In the genomic region with DNA sequence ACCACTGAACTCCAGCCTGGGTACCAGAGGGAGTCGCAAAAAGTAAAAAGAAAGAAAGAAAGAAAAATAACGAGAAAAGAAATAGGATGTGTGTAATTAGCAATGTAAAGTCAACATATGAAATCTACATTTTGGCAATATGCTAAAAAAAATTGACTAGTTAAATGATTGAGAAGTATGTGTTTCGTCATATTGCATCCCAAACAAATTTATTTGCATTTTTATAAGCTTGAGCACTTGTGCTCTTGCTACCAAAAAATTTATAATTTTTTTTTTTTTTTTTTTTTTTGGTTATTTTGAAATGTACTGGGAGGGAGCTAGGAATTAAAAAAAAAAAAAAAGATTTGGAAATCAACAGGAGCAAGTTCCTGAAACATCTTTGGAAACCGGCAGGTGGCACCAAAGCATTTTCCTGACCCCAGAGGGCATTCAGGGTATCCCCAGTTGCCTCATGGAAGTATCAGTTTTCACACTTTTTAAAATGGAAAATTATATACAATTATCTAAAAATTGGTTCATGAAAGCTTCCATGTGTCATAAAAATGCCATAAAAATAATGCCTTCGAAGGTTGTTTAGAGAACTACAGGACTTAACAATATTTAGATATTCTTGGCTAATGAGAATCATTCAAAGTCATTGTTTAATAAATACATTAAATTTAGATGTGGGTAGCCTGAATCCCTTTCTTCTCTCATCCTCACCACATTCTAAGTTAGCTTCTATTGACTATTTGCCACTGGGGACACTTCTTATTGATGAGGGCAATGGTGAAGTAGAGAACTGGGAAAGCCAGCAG, we compare ENCODE assay signal across 8 cellular contexts. TPM values are rescaled to one million over a fixed set of nuclear protein-coding genes. Genes with fewer than 3 reads are reported as not detected.
A peak's percentile ranks its signal among the peaks of the same experiment; 100 is the strongest.
DNase-seq lines count a peak whose midpoint lies in the region; ATAC-seq and TF ChIP-seq lines count a peak whose summit lies in the region.

No MANE protein-coding gene starts in this region.

- H3K27ac ChIP-seq in esophagus muscularis mucosa (replicated peaks in 1 of 4): no peak overlapping the region

- peak; percentile 61 for DNase-seq in EH (ENCODE audit: low read depth)
- DNase-seq in HuH-7 (ENCODE audit: low spot score): peak; percentile 45
- DNase-seq in RPMI7951 (ENCODE audit: low read depth): peak; percentile 56
- DNase-seq in esophagus muscularis mucosa (ENCODE audit: extremely low spot score): no peak
- peak; percentile 57 for DNase-seq in neural crest cell (ENCODE audit: low read depth, low spot score)

- TF ChIP-seq CTCF in esophagus muscularis mucosa (IDR thresholded peaks at IDR 0.05) (peak; percentile 63), neural crest cell (conservative IDR thresholded peaks at IDR 0.05) (peak; percentile 80)

- H3K36me3 Mint-ChIP-seq in neural crest cell (ENCODE audit: low read depth): no peaks in the 10 kb centered on the region

- peaks cover 0 to 7% (median 0%) of the 10 kb centered on the region in 4 donors for H3K27me3 ChIP-seq in esophagus muscularis mucosa

- H3K27ac Mint-ChIP-seq in neural crest cell (ENCODE audit: unreplicated experiment): no peak overlapping the region

- no peak for ATAC-seq in GM18505 (IDR thresholded peaks at IDR 0.05; ENCODE audit: unreplicated experiment)
- ATAC-seq in HG03280 (IDR thresholded peaks at IDR 0.05; ENCODE audit: unreplicated experiment): no peak
- no peak for ATAC-seq in GM18520 (IDR thresholded peaks at IDR 0.05; ENCODE audit: unreplicated experiment)

- TF ChIP-seq POLR2A in esophagus muscularis mucosa (IDR thresholded peaks at IDR 0.05; ENCODE audit: low read depth): no peak
- TF ChIP-seq POLR2A in GM18505 (IDR thresholded peaks at IDR 0.05; ENCODE audit: borderline replicate concordance, extremely low read depth, insufficient read depth, insufficient read length): no peak

- peaks cover 29% of the 10 kb centered on the region for H3K27me3 Mint-ChIP-seq in neural crest cell (ENCODE audit: low read depth)

- 28% methylated on average over 5 of the region's 5 CpGs for WGBS in esophagus muscularis mucosa

- H3K4me3 ChIP-seq in esophagus muscularis mucosa: no peak overlapping the region

- intact Hi-C loops in esophagus muscularis mucosa (cut with DNase I): loop anchor here (10.0 kb wide), 2 partner anchors 186 to 956 kb away; partner anchors contain the start of gene MTR

- TF ChIP-seq EP300 in esophagus muscularis mucosa (IDR thresholded peaks at IDR 0.05): no peak

- H3K9me3 Mint-ChIP-seq in neural crest cell: no peaks in the 10 kb centered on the region

- H3K4me1 Mint-ChIP-seq in neural crest cell: peaks cover 12% of the 10 kb centered on the region

- H3K4me3 Mint-ChIP-seq in neural crest cell: no peak overlapping the region

- H3K9me3 ChIP-seq in esophagus muscularis mucosa: no peaks in the 10 kb centered on the region

- H3K4me1 ChIP-seq in esophagus muscularis mucosa: peaks cover 0 to 6% (median 5%) of the 10 kb centered on the region in 4 donors

- H3K36me3 ChIP-seq in esophagus muscularis mucosa: no peaks in the 10 kb centered on the region

RNA-seq across cellular contexts. Expression of gene HEATR1, which starts 4.8 kb away (rescaled TPM):
- 21.6 and 23.3 TPM in 2 replicates for total RNA-seq in RPMI7951 (2014; rRNA removed; shearing (Covaris generic))
- 10 to 100 TPM; 15.2 to 17.2 (median 16.3) TPM for total RNA-seq in esophagus muscularis mucosa
- total RNA-seq in neural crest cell: 59.8 and 65.3 TPM in 2 replicates
